ENCODE assay signal across 8 cellular contexts in the genomic region with DNA sequence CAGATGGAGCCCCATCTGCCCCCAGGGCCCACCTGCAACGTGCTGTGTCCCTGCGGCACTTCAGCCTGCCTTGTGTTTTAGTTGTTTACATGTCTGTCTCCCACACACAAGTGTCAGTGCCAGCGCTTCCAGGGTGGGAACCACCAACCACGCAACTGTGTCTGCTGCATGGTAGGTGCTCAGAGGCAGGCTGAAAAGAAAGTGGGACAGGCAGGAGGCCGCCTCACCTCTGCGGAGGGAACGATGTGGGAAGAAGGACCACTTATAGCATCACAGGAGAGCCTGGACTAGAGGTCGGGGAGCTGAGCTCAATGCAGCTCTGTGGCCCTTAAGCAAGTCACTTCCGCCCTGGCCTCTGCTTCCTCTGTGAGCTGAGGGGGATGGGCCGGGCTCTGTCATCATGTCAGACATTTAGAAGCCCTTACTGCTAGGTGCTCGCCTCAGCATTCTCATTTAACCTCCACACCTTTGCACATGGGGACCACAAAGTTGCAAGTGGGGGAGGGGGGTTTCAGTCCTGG.
A peak's percentile ranks its signal among the peaks of the same experiment; 100 is the strongest.
DNase-seq lines count a peak whose midpoint lies in the region; ATAC-seq and TF ChIP-seq lines count a peak whose summit lies in the region.

No MANE protein-coding gene starts in this region.

- DNase-seq in DND-41 (peak; percentile 30), NB4 (ENCODE audit: low read depth) (peak; percentile 84), germinal center (ENCODE audit: low spot score) (peak; percentile 65), glomerular visceral epithelial cell (ENCODE audit: extremely low spot score) (no peak), NCI-H146 treated with DMSO at 0.1 percent for 48 hours (lab: John Stamatoyannopoulos, UW; ENCODE audit: unreplicated experiment) (no peak)
- peak; percentile 41 to 55 (median 51) for DNase-seq in activated CD8-positive, alpha-beta memory T cell treated with anti-CD3 and anti-CD28 coated beads for 48 hours (ENCODE audit: low read depth in 2 of 3, low spot score in 2 of 3)
- peak; percentile 44 to 57 for DNase-seq in stimulated activated CD4-positive, alpha-beta T cell treated with anti-CD3 and anti-CD28 coated beads, Interleukin-15, amount 100 ng/mL, for 1 hour (ENCODE audit: low read depth in 1 of 2, low spot score in 1 of 2)

- H3K79me2 ChIP-seq in DND-41 (ENCODE audit: insufficient read depth, low read length): peaks cover 26% of the 10 kb centered on the region

- H3K4me2 ChIP-seq in DND-41 (ENCODE audit: insufficient read depth, low read length): no peak overlapping the region

- no peaks in the 10 kb centered on the region for H3K9me3 ChIP-seq in DND-41 (ENCODE audit: insufficient read depth, low read length, severe bottlenecking)

- no peaks in the 10 kb centered on the region for H3K27me3 ChIP-seq in DND-41 (ENCODE audit: insufficient read depth, low read length, poor library complexity)

- TF ChIP-seq CTCF in DND-41 (IDR thresholded peaks at IDR 0.05; ENCODE audit: borderline replicate concordance, extremely low read depth, low read length, poor library complexity, severe bottlenecking) (no peak), NB4 (IDR thresholded peaks at IDR 0.05; ENCODE audit: low read depth, low read length) (no peak)

- H3K4me3 ChIP-seq in DND-41 (ENCODE audit: low read depth in 1 of 2, low read length in 2 of 2) (no peak overlapping the region), NB4 (ENCODE audit: low read depth, low read length) (no peak overlapping the region)

- peaks cover 43% of the 10 kb centered on the region for H4K20me1 ChIP-seq in DND-41 (ENCODE audit: insufficient read depth, low read length)

- TF ChIP-seq POLR2A in NB4 (IDR thresholded peaks at IDR 0.05; ENCODE audit: extremely low read depth, insufficient read length): peak; percentile 54

- H3K4me1 ChIP-seq in DND-41 (ENCODE audit: insufficient read depth, low read length): no peaks in the 10 kb centered on the region

- no peak overlapping the region for H3K27ac ChIP-seq in DND-41 (ENCODE audit: low read length)

- H3K36me3 ChIP-seq in DND-41 (ENCODE audit: insufficient read depth, low read length): peaks cover 4% of the 10 kb centered on the region; the same call in 1 of the 2 replicates

- no peak overlapping the region for H2AFZ ChIP-seq in DND-41 (ENCODE audit: low read depth, low read length)

- no peak overlapping the region for H3K9ac ChIP-seq in DND-41 (ENCODE audit: low read depth, low read length)

- peak; percentile 61 for ATAC-seq in DND-41 (ENCODE audit: insufficient read depth, low read depth)
- ATAC-seq in HG02981 (IDR thresholded peaks at IDR 0.05; ENCODE audit: unreplicated experiment): no peak

Comparison
In these comparisons a context has a peak if more than half of its experiments do, and no peak if none do; other contexts are left out.
1. DNase-seq: peak in DND-41 (single experiment), NB4 (single experiment), activated CD8-positive, alpha-beta memory T cell treated with anti-CD3 and anti-CD28 coated beads for 48 hours (3 of 3), germinal center (single experiment) and stimulated activated CD4-positive, alpha-beta T cell treated with anti-CD3 and anti-CD28 coated beads, Interleukin-15, amount 100 ng/mL, for 1 hour (2 of 2); none in glomerular visceral epithelial cell (single experiment) and NCI-H146 treated with DMSO at 0.1 percent for 48 hours (single experiment).